In genomic region chr5:110784901-110785300, GRCh38 we compare ENCODE assay signal across 18 cellular contexts.
"Had no signal": no experiment of that assay in that cellular context is flagged by ENCODE, and none has a peak within 500 bp of the region (broad histone marks: within the 10 kb centered on the region; RNA-seq: fewer than 3 reads in every experiment).

No MANE protein-coding gene starts in this region.

- H3K36me3 ChIP-seq: adrenal gland, tibial nerve, uterus had no signal

- ATAC-seq: body of pancreas, left lobe of liver, natural killer cell had no signal

- H3K27me3 ChIP-seq: adrenal gland, body of pancreas, tibial nerve, uterus had no signal

- DNase-seq: activated CD4-positive, alpha-beta T cell treated with anti-CD3 and anti-CD28 coated beads, Interleukin-2, amount 50 U/mL, for 48 hours; activated naive CD4-positive, alpha-beta T cell treated with anti-CD3 and anti-CD28 coated beads, Interleukin-2, amount 50 U/mL, for 16 hours; adrenal gland; body of pancreas; cerebellar nuclear complex; dermis blood vessel endothelial cell; islet precursor cell; natural killer cell; retina; small intestine; stimulated activated CD4-positive, alpha-beta T cell treated with anti-CD3 and anti-CD28 coated beads, Interleukin-4, amount 100 ng/mL, for 4 hours; stimulated activated CD8-positive, alpha-beta memory T cell treated with anti-CD3 and anti-CD28 coated beads, Interleukin-4, amount 100 ng/mL, for 48 hours; stimulated activated naive CD4-positive, alpha-beta T cell treated with Interleukin-2 at 50 U/mL for 16 hours; substantia nigra; T-helper 1 cell; uterus had no signal

- H3K4me1 ChIP-seq: adrenal gland, body of pancreas, tibial nerve, uterus had no signal

- H3K4me3 ChIP-seq: adrenal gland, body of pancreas, tibial nerve, uterus had no signal

- H3K9me3 ChIP-seq: adrenal gland, body of pancreas, uterus had no signal
